Comparison of ENCODE assay signal across 8 cellular contexts in the genomic region with DNA sequence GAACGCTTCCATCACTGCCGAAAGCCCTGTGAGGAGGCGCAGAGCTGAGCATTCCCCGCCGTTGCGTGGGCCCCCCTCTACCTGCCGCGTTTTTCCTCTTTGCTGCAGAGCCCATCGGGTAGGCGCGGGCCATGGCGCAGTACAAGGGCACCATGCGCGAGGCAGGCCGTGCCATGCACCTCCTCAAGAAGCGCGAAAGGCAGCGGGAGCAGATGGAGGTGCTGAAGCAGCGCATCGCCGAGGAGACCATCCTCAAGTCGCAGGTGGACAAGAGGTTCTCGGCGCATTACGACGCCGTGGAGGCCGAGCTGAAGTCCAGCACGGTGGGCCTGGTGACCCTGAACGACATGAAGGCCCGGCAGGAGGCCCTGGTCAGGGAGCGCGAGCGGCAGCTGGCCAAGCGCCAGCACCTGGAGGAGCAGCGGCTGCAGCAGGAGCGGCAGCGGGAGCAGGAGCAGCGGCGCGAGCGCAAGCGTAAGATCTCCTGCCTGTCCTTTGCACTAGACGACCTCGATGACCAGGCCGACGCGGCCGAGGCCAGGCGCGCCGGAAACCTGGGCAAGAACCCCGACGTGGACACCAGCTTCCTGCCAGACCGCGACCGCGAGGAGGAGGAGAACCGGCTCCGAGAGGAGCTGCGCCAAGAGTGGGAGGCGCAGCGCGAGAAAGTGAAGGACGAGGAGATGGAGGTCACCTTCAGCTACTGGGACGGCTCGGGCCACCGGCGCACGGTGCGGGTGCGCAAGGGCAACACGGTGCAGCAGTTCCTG. TPM values are rescaled to one million over a fixed set of nuclear protein-coding genes. Genes with fewer than 3 reads are reported as not detected.
DNase-seq lines count a peak whose midpoint lies in the region; ATAC-seq and TF ChIP-seq lines count a peak whose summit lies in the region.

No MANE protein-coding gene starts in this region.

- H3K9me3 ChIP-seq in breast epithelium (no peaks in the 10 kb centered on the region), left lung (no peaks in the 10 kb centered on the region), thyroid gland (no peaks in the 10 kb centered on the region)

- H3K27me3 ChIP-seq in breast epithelium (no peaks in the 10 kb centered on the region), left lung (no peaks in the 10 kb centered on the region), thyroid gland (no peaks in the 10 kb centered on the region)

- intact Hi-C loops in breast epithelium (cut with DNase I; ENCODE audit: low total_unique reads), result no loop called here
- intact Hi-C loops in left lung (cut with DNase I), result no loop called here
- intact Hi-C loops in thyroid gland (cut with DNase I), result no loop called here

- peak; percentile 10 for DNase-seq in stimulated activated CD4-positive, alpha-beta T cell treated with anti-CD3 and anti-CD28 coated beads, Interleukin-12 subunit alpha, Interleukin-12 subunit beta, amount 100 ng/mL, for 4 hours
- DNase-seq in stimulated activated CD4-positive, alpha-beta T cell treated with anti-CD3 and anti-CD28 coated beads, Interleukin-2, amount 100 ng/mL, for 24 hours, result no peak
- no peak for DNase-seq in breast epithelium (ENCODE audit: low spot score in 2 of 2)
- DNase-seq in left lung, result peak; percentile 46 to 82
- peak; percentile 50 to 54 for DNase-seq in thyroid gland
- DNase-seq in CD1c-positive myeloid dendritic cell (ENCODE audit: extremely low spot score), result no peak
- DNase-seq in T1000 (lab: John Stamatoyannopoulos, UW), result no peak

- TF ChIP-seq CTCF in breast epithelium (IDR thresholded peaks at IDR 0.05), result no peak
- TF ChIP-seq CTCF in left lung (IDR thresholded peaks at IDR 0.05), result no peak
- no peak for TF ChIP-seq CTCF in thyroid gland (IDR thresholded peaks at IDR 0.05)

- H3K36me3 ChIP-seq in breast epithelium (no peaks in the 10 kb centered on the region), left lung (no peaks in the 10 kb centered on the region), thyroid gland (no peaks in the 10 kb centered on the region)

- H3K27ac ChIP-seq in breast epithelium, result peak overlapping the region; percentile 85 to 86
- H3K27ac ChIP-seq in left lung, result peak overlapping the region; percentile 65 to 71
- H3K27ac ChIP-seq in thyroid gland, result peak overlapping the region; percentile 62 to 82 (median 67)

- ATAC-seq in left lung, result peak; percentile 28
- ATAC-seq in HG03045 (IDR thresholded peaks at IDR 0.05; ENCODE audit: unreplicated experiment), result no peak

- 78 to 84% methylated on average over 42 to 48 of the region's 73 CpGs for WGBS in thyroid gland, 2 donors

- TF ChIP-seq POLR2A in breast epithelium (IDR thresholded peaks at IDR 0.05) (no peak), thyroid gland (IDR thresholded peaks at IDR 0.05) (no peak)

- peak overlapping the region; percentile 20 to 72 (median 56) for H3K4me3 ChIP-seq in breast epithelium
- peak overlapping the region; percentile 41 to 46 for H3K4me3 ChIP-seq in left lung
- H3K4me3 ChIP-seq in thyroid gland (replicated peaks in 1 of 3), result peak overlapping the region in 1 of 3 donors; percentile 16

- H3K4me1 ChIP-seq in breast epithelium (no peaks in the 10 kb centered on the region), left lung (peaks cover 0 to 15% of the 10 kb centered on the region in 2 donors), thyroid gland (peaks cover 18 to 27% of the 10 kb centered on the region in 2 donors)

RNA-seq across cellular contexts. Expression of a gene that starts 0.7 kb away (rescaled TPM):
- total RNA-seq in breast epithelium, result 10 to 100 TPM in 1 of 3 donors, 1 to 10 TPM in 2; 8.8 to 17.0 (median 9.3) TPM
- 10 to 100 TPM; 11.6 to 12.7 TPM for total RNA-seq in left lung
- total RNA-seq in thyroid gland, result 10 to 100 TPM; 18.4 to 40.9 (median 20.3) TPM

Comparison
In these comparisons a context has a peak if more than half of its experiments do, and no peak if none do; other contexts are left out.
1. DNase-seq: peak in stimulated activated CD4-positive, alpha-beta T cell treated with anti-CD3 and anti-CD28 coated beads, Interleukin-12 subunit alpha, Interleukin-12 subunit beta, amount 100 ng/mL, for 4 hours (single experiment), left lung (2 of 2) and thyroid gland (2 of 2); none in stimulated activated CD4-positive, alpha-beta T cell treated with anti-CD3 and anti-CD28 coated beads, Interleukin-2, amount 100 ng/mL, for 24 hours (0 of 2), breast epithelium (0 of 2), CD1c-positive myeloid dendritic cell (single experiment) and T1000 (single experiment).
2. Peak in every context shown above with its lines, with median percentiles within 50 percentile points of each other: H3K27ac ChIP-seq.